18 cellular contexts compared by ENCODE assay signal in genomic region chr17:49468827-49469385, GRCh38. TPM values are rescaled to one million over a fixed set of nuclear protein-coding genes. Genes with fewer than 3 reads are reported as not detected.
DNase-seq lines count a peak whose midpoint lies in the region; TF ChIP-seq lines count a peak whose summit lies in the region.
"Had no signal": no experiment of that assay in that cellular context is flagged by ENCODE, and none has a peak within 500 bp of the region (broad histone marks: within the 10 kb centered on the region; RNA-seq: fewer than 3 reads in every experiment).

No MANE protein-coding gene starts in this region.

- H3K4ac ChIP-seq in trophoblast cell (ENCODE audit: low read depth, low read length), result no peak overlapping the region

- H3K27me3 ChIP-seq in SJCRH30, result peaks cover 6% of the 10 kb centered on the region
- H3K27me3 ChIP-seq in trophoblast cell (ENCODE audit: insufficient read depth, low read length), result peaks cover 31% of the 10 kb centered on the region
- H3K27me3 ChIP-seq in Peyer's patch, result no peaks in the 10 kb centered on the region

- H3K9me3 ChIP-seq in SJCRH30 (replicated peaks) (peaks cover 4% of the 10 kb centered on the region; the same call in 1 of the 2 replicates), trophoblast cell (ENCODE audit: insufficient read depth, low read depth, low read length) (peaks cover 10% of the 10 kb centered on the region), Peyer's patch (peaks cover 0 to 4% (median 1%) of the 10 kb centered on the region in 4 donors)

- H4K12ac ChIP-seq in trophoblast cell (ENCODE audit: low read depth, low read length), result no peak overlapping the region

- no peaks in the 10 kb centered on the region for H3K79me1 ChIP-seq in trophoblast cell (ENCODE audit: low read length)

- no CpG with 5 or more reads among the region's 1 CpG for WGBS in trophoblast cell (ENCODE audit: extremely low coverage, insufficient coverage, insufficient read length)

- H2BK120ac ChIP-seq in trophoblast cell (ENCODE audit: insufficient read depth, low read length, poor library complexity), result no peak overlapping the region

- H3K14ac ChIP-seq in trophoblast cell (ENCODE audit: low read length), result no peak overlapping the region

- no peak overlapping the region for H3K9ac ChIP-seq in trophoblast cell (ENCODE audit: low read length)

- TF ChIP-seq CTCF in AG10803 (conservative IDR thresholded peaks at IDR 0.05; ENCODE audit: low read length) (no peak), fibroblast of mammary gland (conservative IDR thresholded peaks at IDR 0.05; ENCODE audit: control insufficient read depth, insufficient read depth, low read depth, low read length) (no peak), Peyer's patch (IDR thresholded peaks at IDR 0.05) (no peak)

- no peak overlapping the region for H3K23ac ChIP-seq in trophoblast cell (ENCODE audit: low read length)

- H2AFZ ChIP-seq in trophoblast cell (ENCODE audit: insufficient read depth, low read length, poor library complexity), result no peak overlapping the region

- no peak overlapping the region for H2AK5ac ChIP-seq in trophoblast cell (ENCODE audit: low read length)

- no peak overlapping the region for H3K27ac ChIP-seq in SJCRH30
- H3K27ac ChIP-seq in trophoblast cell (ENCODE audit: low read depth, low read length), result no peak overlapping the region
- H3K27ac ChIP-seq in Peyer's patch, result no peak overlapping the region
- H3K27ac ChIP-seq: A549 had no signal

- no peak overlapping the region for H3K4me2 ChIP-seq in trophoblast cell (ENCODE audit: low read length)
- H3K4me2 ChIP-seq: A549 had no signal

- no peaks in the 10 kb centered on the region for H3K79me2 ChIP-seq in trophoblast cell (ENCODE audit: control insufficient read depth, insufficient read depth, low read length, poor library complexity)

- H3K36me3 ChIP-seq in SJCRH30 (no peaks in the 10 kb centered on the region), trophoblast cell (ENCODE audit: control insufficient read depth in 1 of 2, insufficient read depth in 2 of 2, low read length in 2 of 2) (no peaks in the 10 kb centered on the region), Peyer's patch (no peaks in the 10 kb centered on the region)

- no peak overlapping the region for H3K18ac ChIP-seq in trophoblast cell (ENCODE audit: low read length)

- H2BK5ac ChIP-seq in trophoblast cell (ENCODE audit: low read depth, low read length, poor library complexity), result no peak overlapping the region

- H3K4me1 ChIP-seq in SJCRH30 (peaks cover 25% of the 10 kb centered on the region), trophoblast cell (ENCODE audit: control insufficient read depth in 1 of 2, insufficient read depth in 2 of 2, low read length in 2 of 2) (no peaks in the 10 kb centered on the region), Peyer's patch (peaks cover 0 to 9% (median 0%) of the 10 kb centered on the region in 4 donors)
- H3K4me1 ChIP-seq: A549 had no signal

- no peak overlapping the region for H4K8ac ChIP-seq in trophoblast cell (ENCODE audit: low read depth, low read length)

- H2BK12ac ChIP-seq in trophoblast cell (ENCODE audit: low read length), result no peak overlapping the region

- no peak for TF ChIP-seq POLR2A in Peyer's patch (IDR thresholded peaks at IDR 0.05)

- H3K4me3 ChIP-seq in AG10803 (ENCODE audit: low read length) (no peak overlapping the region), SJCRH30 (no peak overlapping the region), fibroblast of mammary gland (ENCODE audit: control insufficient read depth, low read depth, low read length) (no peak overlapping the region), trophoblast cell (ENCODE audit: low read depth, low read length) (no peak overlapping the region), Peyer's patch (no peak overlapping the region)
- H3K4me3 ChIP-seq: A549, K562 had no signal

- peak; percentile 40 for DNase-seq in AG10803 (ENCODE audit: low read depth)
- DNase-seq in SJCRH30, result peak; percentile 38 to 56
- DNase-seq in fibroblast of mammary gland (ENCODE audit: low read depth), result peak; percentile 51
- peak; percentile 26 to 83 for DNase-seq in trophoblast cell
- DNase-seq in amygdala (lab: John Stamatoyannopoulos, UW), result no peak
- no peak for DNase-seq in amniotic stem cell (lab: John Stamatoyannopoulos, UW)
- no peak for DNase-seq in HCEC 1CT
- no peak for DNase-seq in Peyer's patch
- DNase-seq: AML-193; CD4-positive, CD25-positive, alpha-beta regulatory T cell; DMS53; HFFc6; NCI-H1092 treated with DMSO at 0.1 percent for 48 hours; NCI-H187 treated with DMSO at 0.1 percent for 48 hours; NCI-H2171 treated with DMSO at 0.1 percent for 48 hours; SHP77 had no signal

- H4K91ac ChIP-seq in trophoblast cell (ENCODE audit: low read depth, low read length), result no peak overlapping the region

RNA-seq across cellular contexts. Expression of gene NGFR, which starts 26.2 kb away (rescaled TPM):
- 104 and 105 TPM in 2 replicates for total RNA-seq in SJCRH30 (2014; rRNA removed; shearing (Covaris generic))
- polyA plus RNA-seq in trophoblast cell (2013), result 0.17 and 0.18 TPM in 2 replicates
- total RNA-seq in Peyer's patch, result 1 to 10 TPM in 2 of 4 donors, under 1 TPM in 1, not detected in 1; 0.70 to 1.9 (median 1.5) TPM
- polyA plus RNA-seq: CD4-positive, CD25-positive, alpha-beta regulatory T cell had no signal

RNA-seq across cellular contexts. Expression of gene PHB1, which starts 54.2 kb away (rescaled TPM):
- total RNA-seq in SJCRH30 (2014; rRNA removed; shearing (Covaris generic)), result 240 and 249 TPM in 2 replicates
- 87.0 and 88.6 TPM in 2 replicates for polyA plus RNA-seq in trophoblast cell (2013)
- 10 to 100 TPM; 59.5 to 75.9 (median 69.9) TPM for total RNA-seq in Peyer's patch

Comparison
In these comparisons a context has a peak if more than half of its experiments do, and no peak if none do; other contexts are left out.
1. DNase-seq: peak in AG10803 (single experiment), SJCRH30 (2 of 2), fibroblast of mammary gland (single experiment) and trophoblast cell (2 of 2); none in amygdala (0 of 56), amniotic stem cell (single experiment), HCEC 1CT (single experiment) and Peyer's patch (0 of 3).
2. RNA of gene NGFR, which starts 26.2 kb away (total RNA-seq): 104 to 105 TPM in SJCRH30; 0.70 to 1.9 TPM in Peyer's patch; every median in the first group is over 10 times any median in the second.